ENCODE assay signal across 8 cellular contexts in the genomic region with DNA sequence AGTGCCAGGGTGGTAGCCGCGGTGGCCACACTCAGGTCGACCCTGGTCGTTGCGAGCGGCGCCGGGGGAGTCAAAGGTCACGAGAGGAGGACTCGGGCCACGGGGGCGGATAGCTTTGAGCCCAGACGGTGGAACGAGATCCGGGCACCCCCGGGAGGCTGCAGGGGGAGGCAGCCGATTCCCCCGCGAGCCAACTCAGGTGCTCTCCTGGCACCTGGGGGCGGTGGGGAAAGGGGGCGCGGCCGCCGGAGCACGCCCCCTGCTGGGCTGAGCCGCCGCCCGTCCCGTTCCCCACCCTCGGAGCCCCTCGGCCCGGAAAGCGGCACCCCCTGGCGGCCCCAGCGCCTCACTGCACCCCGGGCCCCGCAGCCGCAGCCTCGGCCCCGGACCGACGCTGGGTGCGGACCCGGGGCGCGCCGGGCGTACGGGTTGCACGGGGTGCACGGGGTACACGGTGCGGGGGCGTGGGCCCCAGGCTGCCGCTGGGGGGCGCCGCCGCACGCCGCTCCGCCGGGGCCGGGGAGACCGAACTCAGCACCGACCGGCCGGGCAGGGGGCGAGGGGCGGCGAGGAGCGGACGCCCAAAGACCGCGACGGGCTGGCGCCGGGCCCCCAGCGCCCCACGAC.
A peak's percentile ranks its signal among the peaks of the same experiment; 100 is the strongest.
DNase-seq lines count a peak whose midpoint lies in the region; ATAC-seq and TF ChIP-seq lines count a peak whose summit lies in the region.

No MANE protein-coding gene starts in this region.

- DNase-seq in NCI-H1417 (lab: John Stamatoyannopoulos, UW), result peak; percentile 64 to 85 (median 79)
- no peak for DNase-seq in NCI-H1417 treated with DMSO at 0.1 percent for 48 hours (lab: John Stamatoyannopoulos, UW)
- peak; percentile 39 for DNase-seq in NCI-H526 treated with DMSO at 0.1 percent for 48 hours (lab: John Stamatoyannopoulos, UW)
- peak; percentile 76 for DNase-seq in activated T-cell treated with anti-CD3 and anti-CD28 coated beads for 24 hours (ENCODE audit: low read depth)
- peak; percentile 51 for DNase-seq in epithelial cell of esophagus (ENCODE audit: low read depth)
- DNase-seq in stimulated activated CD8-positive, alpha-beta memory T cell treated with anti-CD3 and anti-CD28 coated beads, Interleukin-4, amount 100 ng/mL, for 4 hours (ENCODE audit: low read depth in 2 of 2, low spot score in 1 of 2), result peak; percentile 48 to 58

- H3K9me3 ChIP-seq in mucosa of stomach (ENCODE audit: control insufficient read depth, low read length), result no peaks in the 10 kb centered on the region

- no peaks in the 10 kb centered on the region for H3K27me3 ChIP-seq in mucosa of stomach (ENCODE audit: control insufficient read depth, insufficient read depth, low read length)

- H3K4me1 ChIP-seq in mucosa of stomach (ENCODE audit: control insufficient read depth, insufficient read depth, low read length), result peaks cover 18% of the 10 kb centered on the region

- H3K4me3 ChIP-seq in epithelial cell of esophagus (ENCODE audit: low read length), result peak overlapping the region; percentile 51
- H3K4me3 ChIP-seq in mucosa of stomach (ENCODE audit: low read length), result peak overlapping the region; percentile 9

- peak; percentile 63 for ATAC-seq in HG02885 (IDR thresholded peaks at IDR 0.05; ENCODE audit: poor library complexity, unreplicated experiment)

- no peaks in the 10 kb centered on the region for H3K36me3 ChIP-seq in mucosa of stomach (ENCODE audit: control insufficient read depth, insufficient read depth, low read length)

- peak overlapping the region; percentile 29 for H3K9ac ChIP-seq in mucosa of stomach (ENCODE audit: low read length)

- TF ChIP-seq CTCF in epithelial cell of esophagus (IDR thresholded peaks at IDR 0.05; ENCODE audit: insufficient read depth, low read depth, low read length, missing control alignments), result peak; percentile 40
